ENCODE assay signal across 13 cellular contexts in the genomic region with DNA sequence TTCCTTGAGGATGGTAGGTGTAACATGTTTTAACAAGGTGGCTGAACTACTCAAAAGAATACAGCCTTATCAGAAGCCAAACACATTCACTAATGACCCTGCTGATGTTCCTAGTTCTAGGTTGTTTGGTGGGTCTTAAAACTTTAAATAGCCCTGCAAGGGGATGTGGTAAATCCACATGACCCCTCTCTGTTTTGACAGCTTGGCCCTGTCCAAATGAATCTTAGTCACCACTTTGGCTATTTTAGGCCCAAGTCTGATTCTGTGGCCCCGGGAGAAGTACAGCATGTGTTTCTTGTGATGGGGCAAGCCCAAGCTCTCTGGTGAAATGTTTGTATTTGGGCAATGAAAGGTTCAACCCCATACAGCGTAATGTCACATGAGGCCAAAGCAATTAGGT. TPM values are rescaled to one million over a fixed set of nuclear protein-coding genes. Genes with fewer than 3 reads are reported as not detected.
DNase-seq lines count a peak whose midpoint lies in the region; ATAC-seq and TF ChIP-seq lines count a peak whose summit lies in the region.
"Had no signal": no experiment of that assay in that cellular context is flagged by ENCODE, and none has a peak within 500 bp of the region (broad histone marks: within the 10 kb centered on the region; RNA-seq: fewer than 3 reads in every experiment).

No MANE protein-coding gene starts in this region.

- no peaks in the 10 kb centered on the region for H3K27me3 Mint-ChIP-seq in progenitor cell of endocrine pancreas

- no peak overlapping the region for H3K27ac Mint-ChIP-seq in progenitor cell of endocrine pancreas

- ATAC-seq in HG03039 (IDR thresholded peaks at IDR 0.05; ENCODE audit: unreplicated experiment), result no peak
- ATAC-seq: activated CD4-positive, CD25-positive, alpha-beta regulatory T cell treated with anti-CD3 and anti-CD28 coated beads, Interleukin-2, amount 50 U/mL, for 24 hours had no signal

- H3K4me3 Mint-ChIP-seq in progenitor cell of endocrine pancreas (ENCODE audit: low read depth), result no peak overlapping the region

- no peak for TF ChIP-seq CTCF in progenitor cell of endocrine pancreas (IDR thresholded peaks at IDR 0.05; ENCODE audit: unreplicated experiment)

- H3K9me3 Mint-ChIP-seq in progenitor cell of endocrine pancreas (ENCODE audit: low read depth), result peaks cover 17% of the 10 kb centered on the region

- peak; percentile 0 for DNase-seq in NK-92 treated with Interleukin-12 subunit alpha and Interleukin-12 subunit beta, amount 100 ng/mL, for 24 hours (lab: John Stamatoyannopoulos, UW)
- no peak for DNase-seq in NK-92 (lab: John Stamatoyannopoulos, UW; ENCODE audit: unreplicated experiment)
- peak; percentile 78 for DNase-seq in SIG-M5 treated with dmso at 0.1 percent for 504 hours (lab: John Stamatoyannopoulos, UW; ENCODE audit: unreplicated experiment)
- peak; percentile 40 for DNase-seq in fibroblast of peridontal ligament (ENCODE audit: extremely low read depth)
- peak; percentile 26 for DNase-seq in smooth muscle cell of the brain vasculature (ENCODE audit: low read depth, low spot score)
- DNase-seq in progenitor cell of endocrine pancreas (ENCODE audit: low spot score, unreplicated experiment), result no peak
- no peak for DNase-seq in NCI-H774 (lab: John Stamatoyannopoulos, UW)
- DNase-seq: activated T-cell treated with anti-CD3 and anti-CD28 coated beads for 4 hours, NCI-H2081, spleen, SW 1271 had no signal

- H3K36me3 Mint-ChIP-seq in progenitor cell of endocrine pancreas (ENCODE audit: insufficient read depth), result peaks cover 15% of the 10 kb centered on the region

- no peaks in the 10 kb centered on the region for H3K4me1 Mint-ChIP-seq in progenitor cell of endocrine pancreas (ENCODE audit: low read depth)

RNA-seq across cellular contexts. Expression of gene GPR34, which starts 54.5 kb away (rescaled TPM):
- not detected in 2 replicates for total RNA-seq in progenitor cell of endocrine pancreas

Comparison
In these comparisons a context has a peak if more than half of its experiments do, and no peak if none do; other contexts are left out.
1. DNase-seq: peak in NK-92 treated with Interleukin-12 subunit alpha and Interleukin-12 subunit beta, amount 100 ng/mL, for 24 hours (single experiment), SIG-M5 treated with dmso at 0.1 percent for 504 hours (single experiment), fibroblast of peridontal ligament (single experiment) and smooth muscle cell of the brain vasculature (single experiment); none in NK-92 (single experiment), progenitor cell of endocrine pancreas (single experiment) and NCI-H774 (single experiment).